33 cellular contexts compared by ENCODE assay signal in genomic region chr1:62405247-62405646, GRCh38.
"Had no signal": no experiment of that assay in that cellular context is flagged by ENCODE, and none has a peak within 500 bp of the region (broad histone marks: within the 10 kb centered on the region; RNA-seq: fewer than 3 reads in every experiment).

No MANE protein-coding gene starts in this region.

- H3K27me3 ChIP-seq: MG63, SJCRH30 had no signal

- DNase-seq: Kasumi-1, KBM-7, MG63, NCI-H1048, NCI-H1092 treated with DMSO at 0.1 percent for 48 hours, NCI-H1105 treated with DMSO at 0.1 percent for 48 hours, NCI-H1417, NCI-H1436, NCI-H146, NCI-H1694, NCI-H187, NCI-H1930, NCI-H2029 treated with DMSO at 0.1 percent for 48 hours, NCI-H2081 treated with DMSO at 0.1 percent for 48 hours, NCI-H2107, NCI-H2171, NCI-H226, NCI-H446 treated with DMSO at 0.1 percent for 48 hours, NCI-H510A, NCI-H524, NCI-H526, NCI-H774, PC-9, SHP77, SIG-M5, SJCRH30 had no signal

- H3K4me2 ChIP-seq: KMS-11, PC-9 had no signal

- H3K27ac ChIP-seq: KMS-11, PC-9, RWPE1, SJCRH30, SK-N-MC had no signal

- H2AFZ ChIP-seq: PC-9 had no signal

- H3K9ac ChIP-seq: KMS-11 had no signal

- H3K36me3 ChIP-seq: MG63, SJCRH30 had no signal

- FAIRE-seq: RCC 7860 had no signal

- H3K4me3 ChIP-seq: MG63, PC-9, SJCRH30, SK-N-MC had no signal

- H3K9me3 ChIP-seq: MG63, SJCRH30 had no signal

- ATAC-seq: Panc1, Right ventricle myocardium inferior, SK-N-SH treated with all-trans-retinoic acid at 6 μM for 48 hours had no signal
